13 cellular contexts compared by ENCODE assay signal in the genomic region with DNA sequence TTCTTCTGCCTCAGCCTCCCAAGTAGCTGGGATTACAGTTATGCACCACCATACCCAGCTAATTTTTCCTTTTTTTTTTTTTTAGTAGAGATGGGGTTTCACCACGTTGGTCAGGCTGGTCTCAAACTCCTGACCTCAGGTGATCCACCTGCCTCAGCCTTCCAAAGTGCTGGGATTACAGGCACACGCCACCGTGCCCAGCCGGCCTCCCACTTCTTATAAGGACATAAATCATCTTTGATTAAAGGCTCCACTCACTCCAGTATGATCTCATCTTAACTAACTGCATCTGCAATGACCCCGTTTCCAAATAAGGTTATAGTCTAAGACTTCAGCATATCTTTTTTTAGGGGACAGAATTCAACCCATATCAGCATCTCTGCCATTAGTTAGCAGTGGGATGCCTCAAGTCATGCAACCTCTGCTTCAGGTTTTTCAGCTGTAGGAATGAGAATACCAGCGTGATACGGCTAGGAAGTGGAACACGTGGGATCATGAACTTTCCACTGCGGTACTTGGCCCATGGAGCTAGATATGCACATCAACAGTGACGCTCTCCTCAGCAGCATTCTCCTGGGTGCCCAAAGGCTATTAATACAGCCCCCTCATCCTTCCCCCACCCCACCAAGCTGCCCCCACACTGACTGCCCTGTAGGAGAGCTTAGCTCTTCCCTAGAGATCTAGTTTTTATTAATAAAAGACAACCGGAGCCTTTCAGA. TPM values are rescaled to one million over a fixed set of nuclear protein-coding genes. Genes with fewer than 3 reads are reported as not detected.
DNase-seq lines count a peak whose midpoint lies in the region; TF ChIP-seq lines count a peak whose summit lies in the region.
"Had no signal": no experiment of that assay in that cellular context is flagged by ENCODE, and none has a peak within 500 bp of the region (broad histone marks: within the 10 kb centered on the region; RNA-seq: fewer than 3 reads in every experiment).

No MANE protein-coding gene starts in this region.

- peak overlapping the region; percentile 4 to 65 (median 14) for H3K27ac ChIP-seq in sigmoid colon
- H3K27ac ChIP-seq: 22Rv1, HL-60 had no signal

- 75 to 79% methylated on average over 11 of the region's 11 CpGs for WGBS in sigmoid colon, 2 donors

- no peaks in the 10 kb centered on the region for H3K9me3 ChIP-seq in sigmoid colon
- H3K9me3 ChIP-seq: adrenal gland, Peyer's patch had no signal

- no peaks in the 10 kb centered on the region for H3K36me3 ChIP-seq in sigmoid colon
- H3K36me3 ChIP-seq: adrenal gland, Peyer's patch had no signal

- DNase-seq in DMS 273 (lab: John Stamatoyannopoulos, UW; ENCODE audit: unreplicated experiment) (peak; percentile 32), DMS 273 treated with DMSO at 0.1 percent for 48 hours (lab: John Stamatoyannopoulos, UW) (no peak), NCI-H69 (lab: John Stamatoyannopoulos, UW) (peak; percentile 91), fibroblast of the aortic adventitia (ENCODE audit: low read depth) (peak; percentile 16), sigmoid colon (no peak), NCI-H345 (lab: John Stamatoyannopoulos, UW) (no peak), NCI-H2196 (lab: John Stamatoyannopoulos, UW; ENCODE audit: unreplicated experiment) (no peak)
- no peak for DNase-seq in effector CD4-positive, alpha-beta T cell
- DNase-seq: naive B cell, Peyer's patch had no signal

- H3K4me1 ChIP-seq in sigmoid colon = peaks cover 0 to 16% (median 12%) of the 10 kb centered on the region in 4 donors
- H3K4me1 ChIP-seq: Peyer's patch had no signal

- intact Hi-C loops in sigmoid colon (cut with DNase I) = no loop called here

- H3K27me3 ChIP-seq in sigmoid colon = no peaks in the 10 kb centered on the region
- H3K27me3 ChIP-seq: adrenal gland, Peyer's patch had no signal

- no peak for TF ChIP-seq EP300 in sigmoid colon (IDR thresholded peaks at IDR 0.05)

- no peak for TF ChIP-seq POLR2A in sigmoid colon (IDR thresholded peaks at IDR 0.05)

- no peak for TF ChIP-seq CTCF in fibroblast of the aortic adventitia (IDR thresholded peaks at IDR 0.05; ENCODE audit: insufficient read depth, low read length)
- no peak for TF ChIP-seq CTCF in sigmoid colon (IDR thresholded peaks at IDR 0.05)

- H3K4me3 ChIP-seq in fibroblast of the aortic adventitia (ENCODE audit: low read depth, low read length) (no peak overlapping the region), sigmoid colon (no peak overlapping the region)
- H3K4me3 ChIP-seq: adrenal gland, Peyer's patch had no signal

RNA-seq across cellular contexts. Expression of a gene that starts 41.4 kb away (rescaled TPM):
- under 0.01 TPM in 1 of 2 replicates, not detected in the other for total RNA-seq in fibroblast of the aortic adventitia (ENCODE audit: low replicate concordance)
- total RNA-seq in sigmoid colon = under 1 TPM in 1 of 4 donors, not detected in 3; 0.28 TPM
- polyA plus RNA-seq in sigmoid colon = under 1 TPM in 2 of 3 donors, not detected in 1; 0.44 to 0.60 TPM
- total RNA-seq: Peyer's patch had no signal

Comparison
In these comparisons a context has a peak if more than half of its experiments do, and no peak if none do; other contexts are left out.
1. DNase-seq: peak in DMS 273 (single experiment), NCI-H69 (single experiment) and fibroblast of the aortic adventitia (single experiment); none in DMS 273 treated with DMSO at 0.1 percent for 48 hours (single experiment), sigmoid colon (single experiment), NCI-H345 (single experiment), NCI-H2196 (single experiment) and effector CD4-positive, alpha-beta T cell (single experiment).